Comparison of ENCODE assay signal across 27 cellular contexts in the genomic region with DNA sequence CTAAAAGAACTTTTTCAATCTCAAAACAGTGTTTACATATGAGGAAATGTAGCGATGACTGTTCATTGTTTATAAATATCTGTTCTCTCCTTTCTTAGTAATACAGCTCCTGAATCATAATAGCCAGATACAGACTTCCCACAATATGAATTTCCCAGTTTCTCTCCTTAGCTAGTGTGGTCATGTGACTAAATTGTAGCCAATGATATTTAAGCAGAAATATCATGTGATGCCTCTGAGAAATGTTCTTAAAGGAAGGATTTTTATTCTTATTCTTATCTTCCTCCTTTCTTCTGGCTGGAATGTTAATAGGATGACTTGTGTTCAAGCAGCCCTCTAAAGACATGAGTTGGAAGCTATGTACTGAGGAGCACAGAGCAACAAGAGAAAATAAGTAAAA.
"Had no signal": no experiment of that assay in that cellular context is flagged by ENCODE, and none has a peak within 500 bp of the region (broad histone marks: within the 10 kb centered on the region; RNA-seq: fewer than 3 reads in every experiment).

No MANE protein-coding gene starts in this region.

- H3K4me3 ChIP-seq: body of pancreas, gastrocnemius medialis, mucosa of descending colon, stomach, suprapubic skin, tibial nerve had no signal

- H3K4me1 Mint-ChIP-seq: activated B cell treated with CpG ODN at 0.5 μM for 24 hours; activated CD4-positive, alpha-beta T cell treated with anti-CD3 and anti-CD28 coated beads for 36 hours; activated naive CD4-positive, alpha-beta T cell treated with anti-CD3 and anti-CD28 coated beads, Interleukin-2, amount 10 ng/mL, durations not matched to agents 7 days and 5 days; memory B cell; stimulated activated memory B cell treated with anti-CD40 and anti-IgM and Interleukin-4, amounts not matched to agents 10 μg/mL and 1 μg/mL and 100 μg/mL, for 72 hours had no signal

- H3K9me3 Mint-ChIP-seq: activated B cell treated with CpG ODN at 0.5 μM for 24 hours; activated naive CD4-positive, alpha-beta T cell treated with anti-CD3 and anti-CD28 coated beads, Interleukin-2, amount 10 ng/mL, durations not matched to agents 7 days and 5 days had no signal

- H3K4me1 ChIP-seq: body of pancreas, gastrocnemius medialis, stomach, tibial nerve had no signal

- H3K36me3 ChIP-seq: gastrocnemius medialis, stomach, suprapubic skin, tibial nerve had no signal

- H3K36me3 Mint-ChIP-seq: activated naive CD4-positive, alpha-beta T cell treated with anti-CD3 and anti-CD28 coated beads, Interleukin-2, amount 10 ng/mL, durations not matched to agents 7 days and 5 days; memory B cell; stimulated activated memory B cell treated with anti-CD40 and anti-IgM and Interleukin-4, amounts not matched to agents 10 μg/mL and 1 μg/mL and 100 μg/mL, for 72 hours had no signal

- H3K27me3 ChIP-seq: body of pancreas, gastrocnemius medialis, stomach, suprapubic skin, tibial nerve had no signal

- H3K9me3 ChIP-seq: body of pancreas, gastrocnemius medialis, mucosa of descending colon, stomach, suprapubic skin, tibial nerve had no signal

- H3K27ac ChIP-seq: body of pancreas, gastrocnemius medialis, stomach, suprapubic skin, tibial nerve had no signal

- ATAC-seq: activated CD4-positive, alpha-beta T cell treated with anti-CD3 and anti-CD28 coated beads for 36 hours; activated T-cell treated with anti-CD3 and anti-CD28 coated beads, Interleukin-2, amount 50 U/mL, for 72 hours; body of pancreas; gastrocnemius medialis; left cardiac atrium; mucosa of descending colon; sciatic nerve; stimulated activated memory B cell treated with anti-CD40 and anti-IgM and Interleukin-4, amounts not matched to agents 10 μg/mL and 1 μg/mL and 100 μg/mL, for 72 hours had no signal

- H3K27ac Mint-ChIP-seq: activated B cell treated with CpG ODN at 0.5 μM for 24 hours; activated CD4-positive, alpha-beta T cell treated with anti-CD3 and anti-CD28 coated beads for 36 hours; activated naive CD4-positive, alpha-beta T cell treated with anti-CD3 and anti-CD28 coated beads, Interleukin-2, amount 10 ng/mL, durations not matched to agents 7 days and 5 days; activated T-cell treated with anti-CD3 and anti-CD28 coated beads, Interleukin-2, amount 50 U/mL, for 72 hours; memory B cell; stimulated activated memory B cell treated with anti-CD40 and anti-IgM and Interleukin-4, amounts not matched to agents 10 μg/mL and 1 μg/mL and 100 μg/mL, for 72 hours; T-helper 1 cell treated with Interleukin-12 subunit alpha and Interleukin-12 subunit beta and Interleukin-4 antibody, amounts not matched to agents 30 μg/mL and 1 μg/mL, for 36 hours had no signal

- H3K27me3 Mint-ChIP-seq: activated B cell treated with CpG ODN at 0.5 μM for 24 hours; activated CD4-positive, alpha-beta T cell treated with anti-CD3 and anti-CD28 coated beads for 36 hours; activated naive CD4-positive, alpha-beta T cell treated with anti-CD3 and anti-CD28 coated beads, Interleukin-2, amount 10 ng/mL, durations not matched to agents 7 days and 5 days; memory B cell; stimulated activated memory B cell treated with anti-CD40 and anti-IgM and Interleukin-4, amounts not matched to agents 10 μg/mL and 1 μg/mL and 100 μg/mL, for 72 hours had no signal

- H3K4me3 Mint-ChIP-seq: activated B cell treated with CpG ODN at 0.5 μM for 24 hours; activated CD4-positive, alpha-beta T cell treated with anti-CD3 and anti-CD28 coated beads for 36 hours; activated naive CD4-positive, alpha-beta T cell treated with anti-CD3 and anti-CD28 coated beads, Interleukin-2, amount 10 ng/mL, durations not matched to agents 7 days and 5 days; activated T-cell treated with anti-CD3 and anti-CD28 coated beads, Interleukin-2, amount 50 U/mL, for 72 hours; memory B cell; stimulated activated memory B cell treated with anti-CD40 and anti-IgM and Interleukin-4, amounts not matched to agents 10 μg/mL and 1 μg/mL and 100 μg/mL, for 72 hours; T-helper 1 cell treated with Interleukin-12 subunit alpha and Interleukin-12 subunit beta and Interleukin-4 antibody, amounts not matched to agents 30 μg/mL and 1 μg/mL, for 36 hours had no signal

- DNase-seq: activated B cell treated with CpG ODN at 0.5 μM for 24 hours; activated CD4-positive, alpha-beta T cell treated with anti-CD3 and anti-CD28 coated beads for 36 hours; activated CD4-positive, alpha-beta T cell treated with anti-CD3 and anti-CD28 coated beads, Interleukin-2, amount 50 U/mL, for 48 hours; activated effector memory CD4-positive, alpha-beta T cell treated with Interleukin-2 at 50 U/mL for 16 hours; activated naive CD4-positive, alpha-beta T cell treated with anti-CD3 and anti-CD28 coated beads, Interleukin-2, amount 10 ng/mL, durations not matched to agents 7 days and 5 days; activated T-cell treated with anti-CD3 and anti-CD28 coated beads, Interleukin-2, amount 50 U/mL, for 72 hours; anterior cingulate cortex; body of pancreas; caudate nucleus; effector memory CD4-positive, alpha-beta T cell; gastrocnemius medialis; head of caudate nucleus; hypothalamus; islet precursor cell; left cardiac atrium; mucosa of descending colon; posterior cingulate gyrus; small intestine; stimulated activated CD4-positive, alpha-beta T cell treated with anti-CD3 and anti-CD28 coated beads, Interleukin-15, amount 100 ng/mL, for 24 hours; stomach; T1000 had no signal
